Comparison of ENCODE assay signal across 13 cellular contexts in genomic region chr6:22072939-22073338, GRCh38.
DNase-seq lines count a peak whose midpoint lies in the region; ATAC-seq and TF ChIP-seq lines count a peak whose summit lies in the region.
"Had no signal": no experiment of that assay in that cellular context is flagged by ENCODE, and none has a peak within 500 bp of the region (broad histone marks: within the 10 kb centered on the region; RNA-seq: fewer than 3 reads in every experiment).

No MANE protein-coding gene starts in this region.

- H4K20me1 ChIP-seq in Loucy (ENCODE audit: insufficient read depth, low read length, poor library complexity, severe bottlenecking) (no peaks in the 10 kb centered on the region), hepatocyte (ENCODE audit: insufficient read depth, poor library complexity, severe bottlenecking) (no peaks in the 10 kb centered on the region)

- H3K4me2 ChIP-seq in Loucy (ENCODE audit: low read depth, low read length, poor library complexity, severe bottlenecking) (peak overlapping the region; percentile 21), hepatocyte (no peak overlapping the region)

- H3K9me3 ChIP-seq in Loucy (ENCODE audit: insufficient read depth, low read depth, low read length) (no peaks in the 10 kb centered on the region), SJCRH30 (replicated peaks) (no peaks in the 10 kb centered on the region), hepatocyte (ENCODE audit: low read depth) (no peaks in the 10 kb centered on the region), esophagus squamous epithelium (no peaks in the 10 kb centered on the region)

- no peak overlapping the region for H3K9ac ChIP-seq in Loucy (ENCODE audit: low read depth, low read length, poor library complexity, severe bottlenecking)

- peaks cover 33% of the 10 kb centered on the region for H3K4me1 ChIP-seq in Loucy (ENCODE audit: insufficient read depth, low read length, poor library complexity, severe bottlenecking)
- H3K4me1 ChIP-seq in SJCRH30 = peaks cover 10% of the 10 kb centered on the region
- H3K4me1 ChIP-seq in hepatocyte (ENCODE audit: insufficient read depth) = peaks cover 29% of the 10 kb centered on the region
- peaks cover 0 to 20% (median 0%) of the 10 kb centered on the region in 3 donors for H3K4me1 ChIP-seq in esophagus squamous epithelium

- TF ChIP-seq CTCF in Loucy (conservative IDR thresholded peaks at IDR 0.05; ENCODE audit: low read length) (no peak), hepatocyte (IDR thresholded peaks at IDR 0.05; ENCODE audit: poor library complexity) (no peak), esophagus squamous epithelium (IDR thresholded peaks at IDR 0.05) (no peak)

- intact Hi-C loops in esophagus squamous epithelium (cut with DNase I) = no loop called here

- H3K27ac ChIP-seq in SJCRH30 (no peak overlapping the region), hepatocyte (peak overlapping the region; percentile 27), esophagus squamous epithelium (no peak overlapping the region)
- H3K27ac ChIP-seq: WERI-Rb-1 had no signal

- H3F3A ChIP-seq in Loucy (ENCODE audit: low read depth) = peaks cover 4% of the 10 kb centered on the region; the same call in 1 of the 2 replicates

- DNase-seq in DMS79 treated with DMSO at 0.1 percent for 48 hours (lab: John Stamatoyannopoulos, UW) (peak; percentile 94), SJCRH30 (peak; percentile 5 to 16), hepatocyte (ENCODE audit: low spot score) (no peak), NCI-H1092 treated with DMSO at 0.1 percent for 48 hours (lab: John Stamatoyannopoulos, UW) (no peak), esophagus squamous epithelium (lab: John Stamatoyannopoulos, UW) (no peak), NCI-H187 (lab: John Stamatoyannopoulos, UW) (no peak)
- DNase-seq: activated CD8-positive, alpha-beta T cell treated with anti-CD3 and anti-CD28 coated beads for 36 hours; mammary epithelial cell; retina; WERI-Rb-1 had no signal

- H3K36me3 ChIP-seq in Loucy (ENCODE audit: insufficient read depth, low read length) = peaks cover 54% of the 10 kb centered on the region
- H3K36me3 ChIP-seq in SJCRH30 = no peaks in the 10 kb centered on the region
- H3K36me3 ChIP-seq in hepatocyte (replicated peaks; ENCODE audit: insufficient read depth, low read depth) = no peaks in the 10 kb centered on the region
- H3K36me3 ChIP-seq in esophagus squamous epithelium = no peaks in the 10 kb centered on the region
- H3K36me3 ChIP-seq: WERI-Rb-1 had no signal

- H3K9me2 ChIP-seq in Loucy (replicated peaks; ENCODE audit: low read depth, low read length) (no peaks in the 10 kb centered on the region), hepatocyte (replicated peaks; ENCODE audit: insufficient read depth) (no peaks in the 10 kb centered on the region)

- no peak for ATAC-seq in HG03439 (IDR thresholded peaks at IDR 0.05; ENCODE audit: unreplicated experiment)
- ATAC-seq: activated CD8-positive, alpha-beta T cell treated with anti-CD3 and anti-CD28 coated beads for 36 hours; activated T-helper 17 cell treated with anti-CD3 and anti-CD28 coated beads, Interleukin-2, amount 50 U/mL, for 72 hours had no signal

- H3K27me3 ChIP-seq in Loucy (ENCODE audit: insufficient read depth, low read length, poor library complexity, severe bottlenecking) (no peaks in the 10 kb centered on the region), SJCRH30 (no peaks in the 10 kb centered on the region), hepatocyte (no peaks in the 10 kb centered on the region), esophagus squamous epithelium (no peaks in the 10 kb centered on the region)

- H3K79me2 ChIP-seq in Loucy (ENCODE audit: insufficient read depth, low read length) = peaks cover 43% of the 10 kb centered on the region; the same call in 1 of the 2 replicates
- no peaks in the 10 kb centered on the region for H3K79me2 ChIP-seq in hepatocyte

- H3K4me3 ChIP-seq in Loucy (ENCODE audit: low read length, poor library complexity, severe bottlenecking) = no peak overlapping the region
- H3K4me3 ChIP-seq in SJCRH30 = no peak overlapping the region
- H3K4me3 ChIP-seq in hepatocyte = no peak overlapping the region
- no peak overlapping the region for H3K4me3 ChIP-seq in esophagus squamous epithelium

- no peak overlapping the region for H2AFZ ChIP-seq in Loucy (ENCODE audit: low read length)
- no peak overlapping the region for H2AFZ ChIP-seq in hepatocyte

- TF ChIP-seq POLR2A in esophagus squamous epithelium (IDR thresholded peaks at IDR 0.05) = no peak

Comparison
In these comparisons a context has a peak if more than half of its experiments do, and no peak if none do; other contexts are left out.
1. DNase-seq: peak in DMS79 treated with DMSO at 0.1 percent for 48 hours (single experiment) and SJCRH30 (2 of 2); none in hepatocyte (single experiment), NCI-H1092 treated with DMSO at 0.1 percent for 48 hours (single experiment), esophagus squamous epithelium (single experiment) and NCI-H187 (0 of 2).